In the genomic region with DNA sequence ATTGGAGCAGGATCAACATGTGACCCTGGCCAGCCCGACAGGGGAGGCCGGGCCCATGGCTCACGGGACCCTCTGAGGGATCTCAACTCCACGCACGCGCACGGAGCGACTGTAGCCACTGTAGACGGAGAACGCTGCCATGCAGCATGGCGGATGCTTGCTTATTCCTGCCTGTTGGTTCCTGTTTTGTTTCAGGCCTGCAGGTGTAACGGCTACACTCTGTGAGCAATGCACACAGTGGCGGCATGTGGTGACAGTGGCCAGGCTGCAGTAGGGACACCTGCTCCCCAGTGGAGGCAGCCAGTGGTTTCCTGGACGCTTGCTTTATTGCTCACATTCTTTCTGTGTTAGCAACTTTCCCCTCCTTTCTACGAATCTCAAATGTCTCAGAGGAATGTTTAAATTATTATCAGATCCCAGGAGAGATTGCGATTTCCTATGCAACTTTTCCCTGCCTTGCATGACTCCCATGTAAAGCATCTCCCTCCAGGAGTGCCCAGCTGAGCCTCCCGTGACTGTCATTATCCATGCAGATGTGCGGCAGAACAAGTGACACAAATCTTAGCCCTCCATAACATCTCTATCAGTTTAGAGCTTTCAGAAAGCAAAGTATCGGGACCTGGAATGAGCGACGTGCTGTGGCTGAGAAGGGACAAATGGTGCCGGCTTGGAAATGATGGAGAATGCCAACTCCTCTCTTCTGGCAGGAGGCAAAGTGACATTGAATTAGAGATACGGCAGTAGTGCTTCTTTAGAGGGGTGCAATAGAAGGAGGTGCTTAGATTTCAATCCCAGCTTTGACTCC, we compare ENCODE assay signal across 18 cellular contexts.
DNase-seq lines count a peak whose midpoint lies in the region; ATAC-seq, FAIRE-seq and TF ChIP-seq lines count a peak whose summit lies in the region.
"Had no signal": no experiment of that assay in that cellular context is flagged by ENCODE, and none has a peak within 500 bp of the region (broad histone marks: within the 10 kb centered on the region; RNA-seq: fewer than 3 reads in every experiment).

No MANE protein-coding gene starts in this region.

- no peak overlapping the region for H3K4me2 ChIP-seq in neural progenitor cell

- CTCF ChIA-PET in naive thymus-derived CD4-positive, alpha-beta T cell (lab: Charles Lee): no interaction called here

- TF ChIP-seq CTCF in AG09319 (IDR thresholded peaks at IDR 0.05; ENCODE audit: low read depth, low read length): no peak
- TF ChIP-seq CTCF in chondrocyte (IDR thresholded peaks at IDR 0.05): no peak
- no peak for TF ChIP-seq CTCF in neural progenitor cell (IDR thresholded peaks at IDR 0.05)

- peak overlapping the region; percentile 75 for H3K27ac Mint-ChIP-seq in chondrocyte (ENCODE audit: unreplicated experiment)
- H3K27ac Mint-ChIP-seq in neural progenitor cell: peak overlapping the region; percentile 7
- no peak overlapping the region for H3K27ac Mint-ChIP-seq in naive thymus-derived CD4-positive, alpha-beta T cell
- H3K27ac Mint-ChIP-seq: CD4-positive, alpha-beta T cell; T-helper 17 cell had no signal

- intact Hi-C loops in naive thymus-derived CD4-positive, alpha-beta T cell (cut with micrococcal nuclease): no loop called here

- no peaks in the 10 kb centered on the region for H3K36me3 Mint-ChIP-seq in chondrocyte (ENCODE audit: low read depth)
- no peaks in the 10 kb centered on the region for H3K36me3 Mint-ChIP-seq in neural progenitor cell
- no peaks in the 10 kb centered on the region for H3K36me3 Mint-ChIP-seq in naive thymus-derived CD4-positive, alpha-beta T cell

- no peak overlapping the region for H3K4me3 Mint-ChIP-seq in chondrocyte (ENCODE audit: unreplicated experiment)
- no peak overlapping the region for H3K4me3 Mint-ChIP-seq in neural progenitor cell
- no peak overlapping the region for H3K4me3 Mint-ChIP-seq in naive thymus-derived CD4-positive, alpha-beta T cell
- H3K4me3 Mint-ChIP-seq: CD4-positive, alpha-beta T cell; T-helper 17 cell had no signal

- no peak for ATAC-seq in naive thymus-derived CD4-positive, alpha-beta T cell
- ATAC-seq: lower lobe of right lung, T-helper 17 cell had no signal

- H2AFZ ChIP-seq in neural progenitor cell (replicated peaks): no peak overlapping the region
- H2AFZ ChIP-seq: parathyroid adenoma had no signal

- no peaks in the 10 kb centered on the region for H3F3A ChIP-seq in neural progenitor cell (ENCODE audit: low read depth)

- no peaks in the 10 kb centered on the region for H3K27me3 ChIP-seq in neural progenitor cell
- no peaks in the 10 kb centered on the region for H3K27me3 ChIP-seq in naive thymus-derived CD4-positive, alpha-beta T cell (ENCODE audit: control insufficient read depth in 2 of 2, insufficient read depth in 2 of 2, low read length in 2 of 2)
- H3K27me3 ChIP-seq: vagina had no signal

- H4K20me1 ChIP-seq in neural progenitor cell (ENCODE audit: low read depth): no peaks in the 10 kb centered on the region

- H3K4me1 ChIP-seq in neural progenitor cell: no peaks in the 10 kb centered on the region
- H3K4me1 ChIP-seq in naive thymus-derived CD4-positive, alpha-beta T cell (ENCODE audit: control insufficient read depth in 2 of 2, insufficient read depth in 2 of 2, low read length in 2 of 2): no peaks in the 10 kb centered on the region
- H3K4me1 ChIP-seq: lower lobe of right lung, parathyroid adenoma, vagina had no signal

- peak; percentile 67 for FAIRE-seq in HTR-8/SVneo (lab: Jason Lieb, UNC)
- FAIRE-seq: bronchial epithelial cell had no signal

- H3K36me3 ChIP-seq in neural progenitor cell: no peaks in the 10 kb centered on the region
- H3K36me3 ChIP-seq in naive thymus-derived CD4-positive, alpha-beta T cell (ENCODE audit: control insufficient read depth in 2 of 3, insufficient read depth in 3 of 3, low read length in 3 of 3): no peaks in the 10 kb centered on the region
- H3K36me3 ChIP-seq: lower lobe of right lung, vagina had no signal

- peak; percentile 48 for DNase-seq in AG09319 (ENCODE audit: extremely low read depth, low read depth)
- peak; percentile 57 for DNase-seq in HTR-8/SVneo (ENCODE audit: insufficient read length, low spot score)
- DNase-seq in chondrocyte (ENCODE audit: low spot score): no peak
- no peak for DNase-seq in neural progenitor cell (ENCODE audit: low spot score)
- DNase-seq in erythroblast (lab: John Stamatoyannopoulos, UW): no peak
- no peak for DNase-seq in NCI-H526 treated with DMSO at 0.1 percent for 48 hours (lab: John Stamatoyannopoulos, UW)
- DNase-seq in naive thymus-derived CD4-positive, alpha-beta T cell: no peak
- no peak for DNase-seq in stimulated activated CD4-positive, alpha-beta T cell treated with anti-CD3 and anti-CD28 coated beads, Interleukin-2, amount 100 ng/mL, for 48 hours
- DNase-seq: activated CD4-positive, alpha-beta T cell treated with anti-CD3 and anti-CD28 coated beads, Interleukin-2, amount 50 U/mL, for 1 hour; activated effector memory CD4-positive, alpha-beta T cell treated with anti-CD3 and anti-CD28 coated beads, Interleukin-2, amount 50 U/mL, for 16 hours; CD4-positive, alpha-beta T cell; GF-D8; lower lobe of right lung; NCI-H1092; T-helper 17 cell had no signal

- H3K27ac ChIP-seq in neural progenitor cell: no peak overlapping the region
- H3K27ac ChIP-seq in naive thymus-derived CD4-positive, alpha-beta T cell (ENCODE audit: low read depth, low read length): no peak overlapping the region
- H3K27ac ChIP-seq: lower lobe of right lung, parathyroid adenoma, vagina had no signal

- no peak overlapping the region for H3K9ac ChIP-seq in neural progenitor cell
- H3K9ac ChIP-seq: parathyroid adenoma had no signal

- H3K9me3 Mint-ChIP-seq in chondrocyte (ENCODE audit: low read depth): no peaks in the 10 kb centered on the region
- H3K9me3 Mint-ChIP-seq in neural progenitor cell: no peaks in the 10 kb centered on the region
- H3K9me3 Mint-ChIP-seq in naive thymus-derived CD4-positive, alpha-beta T cell: peaks cover 0 to 3% (median 0%) of the 10 kb centered on the region in 11 donors
- H3K9me3 Mint-ChIP-seq: CD4-positive, alpha-beta T cell had no signal

- TF ChIP-seq POLR2A in erythroblast (IDR thresholded peaks at IDR 0.05; ENCODE audit: low read length): no peak

- H3K27me3 Mint-ChIP-seq in chondrocyte (ENCODE audit: low read depth) (peaks cover 27% of the 10 kb centered on the region), neural progenitor cell (ENCODE audit: insufficient read depth, low read depth) (peaks cover 2% of the 10 kb centered on the region)
- H3K27me3 Mint-ChIP-seq in naive thymus-derived CD4-positive, alpha-beta T cell: peaks cover 0 to 26% (median 6%) of the 10 kb centered on the region in 5 donors

- POLR2A ChIA-PET in naive thymus-derived CD4-positive, alpha-beta T cell (lab: Charles Lee): no interaction called here

- no peak overlapping the region for H3K4me3 ChIP-seq in neural progenitor cell
- H3K4me3 ChIP-seq in naive thymus-derived CD4-positive, alpha-beta T cell (ENCODE audit: low read length): no peak overlapping the region
- H3K4me3 ChIP-seq: lower lobe of right lung, vagina had no signal

- H3K4me1 Mint-ChIP-seq in chondrocyte (ENCODE audit: low read depth) (peaks cover 9% of the 10 kb centered on the region), neural progenitor cell (peaks cover 12% of the 10 kb centered on the region)
- H3K4me1 Mint-ChIP-seq in naive thymus-derived CD4-positive, alpha-beta T cell: no peaks in the 10 kb centered on the region
- H3K4me1 Mint-ChIP-seq: T-helper 17 cell had no signal

- H3K9me3 ChIP-seq in neural progenitor cell (ENCODE audit: low read depth): no peaks in the 10 kb centered on the region
- H3K9me3 ChIP-seq in naive thymus-derived CD4-positive, alpha-beta T cell (ENCODE audit: control insufficient read depth in 2 of 3, low read length in 3 of 3): no peaks in the 10 kb centered on the region
- H3K9me3 ChIP-seq: lower lobe of right lung, vagina had no signal

- H3K79me2 ChIP-seq in neural progenitor cell (ENCODE audit: low read depth): no peaks in the 10 kb centered on the region
- H3K79me2 ChIP-seq: parathyroid adenoma had no signal

Comparison
In these comparisons a context has a peak if more than half of its experiments do, and no peak if none do; other contexts are left out.
1. DNase-seq: peak in AG09319 (single experiment) and HTR-8/SVneo (single experiment); none in chondrocyte (single experiment), neural progenitor cell (single experiment), erythroblast (0 of 2), NCI-H526 treated with DMSO at 0.1 percent for 48 hours (single experiment), naive thymus-derived CD4-positive, alpha-beta T cell (0 of 9) and stimulated activated CD4-positive, alpha-beta T cell treated with anti-CD3 and anti-CD28 coated beads, Interleukin-2, amount 100 ng/mL, for 48 hours (0 of 2).
2. H3K27ac Mint-ChIP-seq: peak in chondrocyte (single experiment) and neural progenitor cell (single experiment); none in naive thymus-derived CD4-positive, alpha-beta T cell (0 of 9).